In the genomic region with DNA sequence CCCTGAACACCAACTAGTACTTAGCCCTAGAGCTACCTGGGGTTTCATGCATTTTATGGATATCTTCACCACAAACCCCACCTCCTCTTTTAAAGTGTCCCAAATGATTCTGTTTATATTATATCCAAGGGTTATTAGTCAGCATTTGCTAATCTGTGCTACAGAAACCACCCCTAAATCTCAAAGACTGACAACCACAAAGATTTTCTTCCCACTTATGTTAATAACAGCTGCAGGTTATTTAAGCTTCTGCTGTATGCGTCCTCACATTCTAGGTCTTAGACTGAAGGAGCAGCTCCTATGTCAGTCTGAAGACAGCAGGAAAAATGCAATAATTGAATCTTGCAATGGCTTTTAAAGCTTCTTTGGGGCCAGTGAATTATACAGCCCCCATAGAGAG, we compare ENCODE assay signal across 20 cellular contexts.
"Had no signal": no experiment of that assay in that cellular context is flagged by ENCODE, and none has a peak within 500 bp of the region (broad histone marks: within the 10 kb centered on the region; RNA-seq: fewer than 3 reads in every experiment).

No MANE protein-coding gene starts in this region.

- DNase-seq: activated CD4-positive, alpha-beta T cell treated with anti-CD3 and anti-CD28 coated beads, Interleukin-2, amount 50 U/mL, for 4 hours; activated gamma-delta T cell; amniotic stem cell; dermis blood vessel endothelial cell; effector memory CD4-positive, alpha-beta T cell; foreskin fibroblast; hippocampal formation; islet precursor cell; midbrain; right lobe of liver; spleen; stimulated activated naive CD4-positive, alpha-beta T cell treated with Interleukin-2 at 50 U/mL for 16 hours; thyroid gland had no signal

- H3K4me3 ChIP-seq: cardiac muscle cell, esophagus muscularis mucosa, lung, neural progenitor cell, prostate gland, right lobe of liver, spleen, thyroid gland had no signal

- H3K9me3 Mint-ChIP-seq: activated naive CD4-positive, alpha-beta T cell treated with anti-CD3 and anti-CD28 coated beads, Interleukin-2, amount 50 U/mL, for 72 hours had no signal

- H3K27ac Mint-ChIP-seq: activated naive CD4-positive, alpha-beta T cell treated with anti-CD3 and anti-CD28 coated beads, Interleukin-2, amount 50 U/mL, for 72 hours; neural progenitor cell had no signal

- ATAC-seq: activated naive CD4-positive, alpha-beta T cell treated with anti-CD3 and anti-CD28 coated beads, Interleukin-2, amount 50 U/mL, for 72 hours; left lobe of liver; right lobe of liver had no signal

- H3K4me3 Mint-ChIP-seq: neural progenitor cell had no signal

- H3K36me3 Mint-ChIP-seq: activated naive CD4-positive, alpha-beta T cell treated with anti-CD3 and anti-CD28 coated beads, Interleukin-2, amount 50 U/mL, for 72 hours; neural progenitor cell had no signal
